ENCODE assay signal across 8 cellular contexts in genomic region chr1:234486858-234487830, GRCh38. TPM values are rescaled to one million over a fixed set of nuclear protein-coding genes. Genes with fewer than 3 reads are reported as not detected.
DNase-seq lines count a peak whose midpoint lies in the region; ATAC-seq and TF ChIP-seq lines count a peak whose summit lies in the region.

No MANE protein-coding gene starts in this region.

- H3K4me1 ChIP-seq in stomach smooth muscle (ENCODE audit: control insufficient read depth, insufficient read depth, low read length), result peaks cover 5% of the 10 kb centered on the region

- peak overlapping the region in 1 of 2 donors; percentile 43 for H3K9ac ChIP-seq in stomach smooth muscle (ENCODE audit: low read length in 2 of 2)

- H3K27ac ChIP-seq in AG04450 (ENCODE audit: low read depth, low read length) (peak overlapping the region; percentile 41), stomach smooth muscle (ENCODE audit: low read length) (peak overlapping the region; percentile 6)

- H3K9me3 ChIP-seq in AG04450 (ENCODE audit: control insufficient read depth, insufficient read depth, low read length) (no peaks in the 10 kb centered on the region), stomach smooth muscle (ENCODE audit: control insufficient read depth in 2 of 2, low read length in 2 of 2) (no peaks in the 10 kb centered on the region)

- ATAC-seq in HG03354 (IDR thresholded peaks at IDR 0.05; ENCODE audit: poor library complexity, severe bottlenecking, unreplicated experiment), result no peak

- POLR2A ChIA-PET in AG04450 (lab: Yijun Ruan, JAX), result interaction anchor here (0.9 to 1.1 kb wide), 6 partner anchors 8 to 611 kb away, joined by 3 to 6 read pairs (median 4); partner anchors contain the start of gene TARBP1

- CTCF ChIA-PET in AG04450 (lab: Charles Lee), result interaction anchor here (0.5 to 2.7 kb wide), 44 partner anchors 8 to 1267 kb away, joined by 3 to 21 read pairs (median 4); partner anchors contain the start of gene RBM34

- H3K27me3 ChIP-seq in AG04450 (ENCODE audit: control insufficient read depth, insufficient read depth, low read length) (peaks cover 2% of the 10 kb centered on the region), stomach smooth muscle (ENCODE audit: control insufficient read depth in 1 of 2, insufficient read depth in 2 of 2, low read length in 2 of 2) (no peaks in the 10 kb centered on the region)

- peak; percentile 77 for DNase-seq in AG04450 (ENCODE audit: low read depth, low spot score)
- DNase-seq in GM10266 (ENCODE audit: extremely low spot score), result peak; percentile 38
- DNase-seq in NCI-H748 treated with DMSO at 0.1 percent for 48 hours (lab: John Stamatoyannopoulos, UW), result peak; percentile 4
- peak; percentile 75 for DNase-seq in astrocyte of the hippocampus (ENCODE audit: low read depth, low spot score)
- peak; percentile 88 for DNase-seq in iris pigment epithelial cell (ENCODE audit: low read depth)
- DNase-seq in SK-N-DZ (ENCODE audit: low spot score), result no peak

- TF ChIP-seq CTCF in AG04450 (IDR thresholded peaks at IDR 0.05; ENCODE audit: low read depth, low read length) (peak; percentile 81), GM10266 (IDR thresholded peaks at IDR 0.05; ENCODE audit: control insufficient read depth, insufficient read depth, low read depth, missing control alignments) (peak; percentile 78)

- H3K4me3 ChIP-seq in AG04450 (ENCODE audit: low read depth, low read length) (no peak overlapping the region), stomach smooth muscle (ENCODE audit: low read length in 2 of 2) (peak overlapping the region; percentile 33 to 62)

- no peaks in the 10 kb centered on the region for H3K36me3 ChIP-seq in stomach smooth muscle (ENCODE audit: control insufficient read depth in 2 of 2, insufficient read depth in 2 of 2, low read length in 2 of 2)

RNA-seq across cellular contexts. Expression of gene TARBP1, which starts 8.2 kb away (rescaled TPM):
- polyA plus RNA-seq in AG04450 (2011; rRNA removed), result 19.4 and 22.6 TPM in 2 replicates
- polyA minus RNA-seq in AG04450 (2011; rRNA and poly(A)+ RNA removed), result 11.2 and 14.5 TPM in 2 replicates
- polyA plus RNA-seq in SK-N-DZ (2014; cell fraction: cytosol; rRNA removed), result 13.9 and 15.3 TPM in 2 replicates
- 68.8 and 95.8 TPM in 2 replicates for polyA plus RNA-seq in SK-N-DZ (2014; cell fraction: nucleus; rRNA removed)
